ENCODE assay signal across 1 cellular context in the genomic region with DNA sequence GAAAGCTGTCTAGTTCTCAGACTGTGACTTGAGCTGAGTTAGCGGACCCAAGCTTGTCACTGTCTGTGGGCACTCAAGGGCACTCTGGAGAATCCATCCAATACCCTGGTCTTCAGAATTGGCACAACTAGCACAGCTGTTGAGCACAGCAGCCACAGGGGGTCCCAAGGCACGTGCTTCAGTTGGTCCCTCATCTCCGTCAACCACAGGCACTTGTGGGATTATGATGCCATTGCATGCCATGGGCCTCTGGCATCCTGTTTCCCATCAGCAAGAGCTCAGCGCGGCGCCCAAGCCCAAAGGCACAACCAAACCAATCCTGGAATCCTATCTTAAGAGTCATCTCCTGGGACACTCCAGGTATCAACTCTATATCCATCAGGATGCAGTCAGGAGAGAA.
TF ChIP-seq lines count a peak whose summit lies in the region.

No MANE protein-coding gene starts in this region.

TF ChIP-seq in HCT116, 20 proteins besides CTCF, POLR2A, EP300 and RAD21 (continued from another document):
- no peak for TF ChIP-seq EZH2phosphoT487 (IDR thresholded peaks at IDR 0.05; ENCODE audit: borderline replicate concordance)
- no peak for TF ChIP-seq TCF7L2 (IDR thresholded peaks at IDR 0.05; ENCODE audit: borderline replicate concordance, extremely low read depth, insufficient read depth, insufficient read length)
- TF ChIP-seq, protein P1, sequence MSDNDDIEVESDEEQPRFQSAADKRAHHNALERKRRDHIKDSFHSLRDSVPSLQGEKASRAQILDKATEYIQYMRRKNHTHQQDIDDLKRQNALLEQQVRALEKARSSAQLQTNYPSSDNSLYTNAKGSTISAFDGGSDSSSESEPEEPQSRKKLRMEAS (IDR thresholded peaks at IDR 0.05) = no peak
- TF ChIP-seq, protein P2, sequence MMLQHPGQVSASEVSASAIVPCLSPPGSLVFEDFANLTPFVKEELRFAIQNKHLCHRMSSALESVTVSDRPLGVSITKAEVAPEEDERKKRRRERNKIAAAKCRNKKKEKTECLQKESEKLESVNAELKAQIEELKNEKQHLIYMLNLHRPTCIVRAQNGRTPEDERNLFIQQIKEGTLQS (IDR thresholded peaks at IDR 0.05) = no peak
- TF ChIP-seq CEBPB (IDR thresholded peaks at IDR 0.05; ENCODE audit: low read depth) = no peak
- no peak for TF ChIP-seq ZFX (IDR thresholded peaks at IDR 0.05)
- TF ChIP-seq FOSL1 (IDR thresholded peaks at IDR 0.05; ENCODE audit: low read depth) = no peak
- TF ChIP-seq ELF1 (IDR thresholded peaks at IDR 0.05; ENCODE audit: borderline replicate concordance, low read depth) = no peak
- TF ChIP-seq SRF (IDR thresholded peaks at IDR 0.05; ENCODE audit: low read depth) = no peak
- TF ChIP-seq CBX3 (IDR thresholded peaks at IDR 0.05; ENCODE audit: low read depth) = no peak
- TF ChIP-seq, protein P3, sequence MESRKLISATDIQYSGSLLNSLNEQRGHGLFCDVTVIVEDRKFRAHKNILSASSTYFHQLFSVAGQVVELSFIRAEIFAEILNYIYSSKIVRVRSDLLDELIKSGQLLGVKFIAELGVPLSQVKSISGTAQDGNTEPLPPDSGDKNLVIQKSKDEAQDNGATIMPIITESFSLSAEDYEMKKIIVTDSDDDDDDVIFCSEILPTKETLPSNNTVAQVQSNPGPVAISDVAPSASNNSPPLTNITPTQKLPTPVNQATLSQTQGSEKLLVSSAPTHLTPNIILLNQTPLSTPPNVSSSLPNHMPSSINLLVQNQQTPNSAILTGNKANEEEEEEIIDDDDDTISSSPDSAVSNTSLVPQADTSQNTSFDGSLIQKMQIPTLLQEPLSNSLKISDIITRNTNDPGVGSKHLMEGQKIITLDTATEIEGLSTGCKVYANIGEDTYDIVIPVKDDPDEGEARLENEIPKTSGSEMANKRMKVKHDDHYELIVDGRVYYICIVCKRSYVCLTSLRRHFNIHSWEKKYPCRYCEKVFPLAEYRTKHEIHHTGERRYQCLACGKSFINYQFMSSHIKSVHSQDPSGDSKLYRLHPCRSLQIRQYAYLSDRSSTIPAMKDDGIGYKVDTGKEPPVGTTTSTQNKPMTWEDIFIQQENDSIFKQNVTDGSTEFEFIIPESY (IDR thresholded peaks at IDR 0.05; ENCODE audit: extremely low read depth, insufficient replicate concordance, low read length) = no peak
- TF ChIP-seq ZNF274 (IDR thresholded peaks at IDR 0.05; ENCODE audit: low read depth, low read length) = no peak
- TF ChIP-seq EZH2 (IDR thresholded peaks at IDR 0.05) = no peak
- TF ChIP-seq SIN3A (IDR thresholded peaks at IDR 0.05; ENCODE audit: low read depth) = no peak
- TF ChIP-seq, protein P4, sequence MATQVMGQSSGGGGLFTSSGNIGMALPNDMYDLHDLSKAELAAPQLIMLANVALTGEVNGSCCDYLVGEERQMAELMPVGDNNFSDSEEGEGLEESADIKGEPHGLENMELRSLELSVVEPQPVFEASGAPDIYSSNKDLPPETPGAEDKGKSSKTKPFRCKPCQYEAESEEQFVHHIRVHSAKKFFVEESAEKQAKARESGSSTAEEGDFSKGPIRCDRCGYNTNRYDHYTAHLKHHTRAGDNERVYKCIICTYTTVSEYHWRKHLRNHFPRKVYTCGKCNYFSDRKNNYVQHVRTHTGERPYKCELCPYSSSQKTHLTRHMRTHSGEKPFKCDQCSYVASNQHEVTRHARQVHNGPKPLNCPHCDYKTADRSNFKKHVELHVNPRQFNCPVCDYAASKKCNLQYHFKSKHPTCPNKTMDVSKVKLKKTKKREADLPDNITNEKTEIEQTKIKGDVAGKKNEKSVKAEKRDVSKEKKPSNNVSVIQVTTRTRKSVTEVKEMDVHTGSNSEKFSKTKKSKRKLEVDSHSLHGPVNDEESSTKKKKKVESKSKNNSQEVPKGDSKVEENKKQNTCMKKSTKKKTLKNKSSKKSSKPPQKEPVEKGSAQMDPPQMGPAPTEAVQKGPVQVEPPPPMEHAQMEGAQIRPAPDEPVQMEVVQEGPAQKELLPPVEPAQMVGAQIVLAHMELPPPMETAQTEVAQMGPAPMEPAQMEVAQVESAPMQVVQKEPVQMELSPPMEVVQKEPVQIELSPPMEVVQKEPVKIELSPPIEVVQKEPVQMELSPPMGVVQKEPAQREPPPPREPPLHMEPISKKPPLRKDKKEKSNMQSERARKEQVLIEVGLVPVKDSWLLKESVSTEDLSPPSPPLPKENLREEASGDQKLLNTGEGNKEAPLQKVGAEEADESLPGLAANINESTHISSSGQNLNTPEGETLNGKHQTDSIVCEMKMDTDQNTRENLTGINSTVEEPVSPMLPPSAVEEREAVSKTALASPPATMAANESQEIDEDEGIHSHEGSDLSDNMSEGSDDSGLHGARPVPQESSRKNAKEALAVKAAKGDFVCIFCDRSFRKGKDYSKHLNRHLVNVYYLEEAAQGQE (IDR thresholded peaks at IDR 0.05; ENCODE audit: low read depth) = no peak
